ENCODE assay signal across 10 cellular contexts in genomic region chr22:17157714-17158113, GRCh38. TPM values are rescaled to one million over a fixed set of nuclear protein-coding genes. Genes with fewer than 3 reads are reported as not detected.
A peak's percentile ranks its signal among the peaks of the same experiment; 100 is the strongest.
DNase-seq lines count a peak whose midpoint lies in the region; ATAC-seq, FAIRE-seq and TF ChIP-seq lines count a peak whose summit lies in the region.
"Had no signal": no experiment of that assay in that cellular context is flagged by ENCODE, and none has a peak within 500 bp of the region (broad histone marks: within the 10 kb centered on the region; RNA-seq: fewer than 3 reads in every experiment).

No MANE protein-coding gene starts in this region.

- DNase-seq in SK-N-SH: no peak
- DNase-seq in PC-3: no peak
- DNase-seq in endodermal cell: no peak
- no peak for DNase-seq in gastrocnemius medialis
- no peak for DNase-seq in NCI-H1048 (lab: John Stamatoyannopoulos, UW)
- DNase-seq in pancreas: no peak
- no peak for DNase-seq in NCI-H1694 (lab: John Stamatoyannopoulos, UW)
- DNase-seq: 8988T, NCI-H1092 treated with DMSO at 0.1 percent for 48 hours had no signal

- no peak for FAIRE-seq in pancreas (lab: Jason Lieb, UNC)

- intact Hi-C loops in PC-3 (cut with micrococcal nuclease) (loop anchor here (1.0 kb wide), 1 partner anchor 45 kb away; no protein-coding TSS in a partner anchor), gastrocnemius medialis (cut with DNase I; ENCODE audit: low total_unique reads) (loop anchor here (5.0 kb wide), 2 partner anchors 35 to 210 kb away; partner anchors contain the start of genes CECR2 and TMEM121B), pancreas (cut with DNase I) (no loop called here)

- WGBS in SK-N-SH (ENCODE audit: low lambda C conversion rate): 98% methylated on average over 3 of the region's 3 CpGs
- 89 to 95% methylated on average over 2 to 3 of the region's 3 CpGs for WGBS in endodermal cell (ENCODE audit: insufficient coverage in 1 of 2, insufficient read length in 1 of 2), 2 experiments
- 76 to 86% methylated on average over 3 of the region's 3 CpGs for WGBS in pancreas, 2 donors

- H3K36me3 ChIP-seq in SK-N-SH (replicated peaks in 1 of 2; ENCODE audit: control insufficient read depth in 1 of 2, insufficient read depth in 2 of 2, low read length in 1 of 2) (no peaks in the 10 kb centered on the region), PC-3 (ENCODE audit: low read depth, low read length) (no peaks in the 10 kb centered on the region), endodermal cell (ENCODE audit: control insufficient read depth, insufficient read depth, low read length) (peaks cover 7% of the 10 kb centered on the region), gastrocnemius medialis (no peaks in the 10 kb centered on the region), pancreas (no peaks in the 10 kb centered on the region)

- H3K27me3 Mint-ChIP-seq in endodermal cell (ENCODE audit: insufficient read depth): no peaks in the 10 kb centered on the region

- H3K36me3 Mint-ChIP-seq in endodermal cell (ENCODE audit: low read depth): peaks cover 2% of the 10 kb centered on the region

- H3K9me3 Mint-ChIP-seq in endodermal cell: no peaks in the 10 kb centered on the region

- in situ Hi-C loops in gastrocnemius medialis (cut with MboI; ENCODE audit: low sequenced_read_pairs in 4 of 4): loop anchor here in 3 of 4 donors (10.0 to 25.0 kb wide), 3 partner anchors 83 to 480 kb away; partner anchors contain the start of genes ATP6V1E1 (in 1 of the 3) and BCL2L13 (in 1 of the 3)

- H3K27ac Mint-ChIP-seq in endodermal cell: no peak overlapping the region

- H3K27me3 ChIP-seq in SK-N-SH (ENCODE audit: insufficient read depth) (no peaks in the 10 kb centered on the region), PC-3 (ENCODE audit: low read length) (no peaks in the 10 kb centered on the region), endodermal cell (ENCODE audit: control insufficient read depth, insufficient read depth, low read length, poor library complexity, severe bottlenecking) (no peaks in the 10 kb centered on the region), gastrocnemius medialis (no peaks in the 10 kb centered on the region), pancreas (no peaks in the 10 kb centered on the region)

- H3K27ac ChIP-seq in SK-N-SH (ENCODE audit: low read depth in 2 of 2, low read length in 1 of 2) (no peak overlapping the region; a peak in 1 of 4 replicates), PC-3 (ENCODE audit: low read length) (no peak overlapping the region), endodermal cell (ENCODE audit: low read depth, low read length) (no peak overlapping the region), gastrocnemius medialis (peak overlapping the region; percentile 91 to 94 (median 91)), pancreas (no peak overlapping the region)

- no peak overlapping the region for H2AFZ ChIP-seq in SK-N-SH (ENCODE audit: low read depth)
- H2AFZ ChIP-seq in PC-3 (ENCODE audit: low read length): no peak overlapping the region

- H3K9me3 ChIP-seq in SK-N-SH (no peaks in the 10 kb centered on the region), PC-3 (ENCODE audit: low read length) (no peaks in the 10 kb centered on the region), endodermal cell (ENCODE audit: control insufficient read depth, low read length) (no peaks in the 10 kb centered on the region), gastrocnemius medialis (no peaks in the 10 kb centered on the region), pancreas (no peaks in the 10 kb centered on the region)

- H3F3A ChIP-seq in SK-N-SH (replicated peaks; ENCODE audit: insufficient read depth): peaks cover 6% of the 10 kb centered on the region
- H3F3A ChIP-seq in PC-3 (ENCODE audit: low read length, unreplicated experiment): no peaks in the 10 kb centered on the region

- H3K79me2 ChIP-seq in SK-N-SH (ENCODE audit: insufficient read depth) (peaks cover 61% of the 10 kb centered on the region), PC-3 (ENCODE audit: low read length) (peaks cover 53% of the 10 kb centered on the region)

- no peak for TF ChIP-seq RAD21 in SK-N-SH (IDR thresholded peaks at IDR 0.05; ENCODE audit: low read length)

- H3K4me2 ChIP-seq in SK-N-SH: peak overlapping the region; percentile 93
- H3K4me2 ChIP-seq in PC-3 (ENCODE audit: low read length): peak overlapping the region; percentile 93

- CTCF ChIA-PET in SK-N-SH (lab: Yijun Ruan, JAX) (interaction anchor here (1.3 to 7.5 kb wide), 3 partner anchors 14 to 344 kb away, joined by 3 to 96 read pairs (median 9); no protein-coding TSS in a partner anchor), PC-3 (lab: Charles Lee) (interaction anchor here (0.6 to 1.2 kb wide), 2 partner anchors 14 to 45 kb away, joined by 3 read pairs; no protein-coding TSS in a partner anchor)

- peak overlapping the region; percentile 69 for H3K4me3 Mint-ChIP-seq in endodermal cell

- TF ChIP-seq POLR2A in gastrocnemius medialis (IDR thresholded peaks at IDR 0.05): no peak

- TSS peak; percentile 50 for BruUV-seq in PC-3 (replicated peaks; lab: Mats Ljungman, UMichigan)

- no peak for ATAC-seq in SK-N-SH treated with all-trans-retinoic acid at 6 μM for 48 hours
- no peak for ATAC-seq in PC-3
- ATAC-seq in gastrocnemius medialis: no peak
- ATAC-seq in pancreas: no peak

- TF ChIP-seq CTCF in SK-N-SH (IDR thresholded peaks at IDR 0.05): no peak
- TF ChIP-seq CTCF in PC-3 (conservative IDR thresholded peaks at IDR 0.05; ENCODE audit: low read depth, low read length): no peak
- no peak for TF ChIP-seq CTCF in endodermal cell (conservative IDR thresholded peaks at IDR 0.05)
- TF ChIP-seq CTCF in gastrocnemius medialis (IDR thresholded peaks at IDR 0.05 in 4 of 5, conservative IDR thresholded peaks at IDR 0.05 in 1 of 5): no peak
- TF ChIP-seq CTCF in pancreas (IDR thresholded peaks at IDR 0.05): no peak

- H3K9me2 ChIP-seq in SK-N-SH (no peaks in the 10 kb centered on the region), PC-3 (replicated peaks; ENCODE audit: low read length) (no peaks in the 10 kb centered on the region)

- peaks cover 8% of the 10 kb centered on the region for H3K4me1 Mint-ChIP-seq in endodermal cell

- peaks cover 26% of the 10 kb centered on the region for H4K20me1 ChIP-seq in SK-N-SH (ENCODE audit: insufficient read depth)
- peaks cover 5% of the 10 kb centered on the region; the same call in 1 of the 2 replicates for H4K20me1 ChIP-seq in PC-3 (ENCODE audit: low read length)

- H3K4me3 ChIP-seq in SK-N-SH (ENCODE audit: low read depth in 2 of 2, low read length in 1 of 2) (peak overlapping the region in 1 of 2 experiments; percentile 90; a peak in 3 of 4 replicates), PC-3 (ENCODE audit: low read length) (peak overlapping the region; percentile 83), endodermal cell (ENCODE audit: low read length) (peak overlapping the region; percentile 86), gastrocnemius medialis (peak overlapping the region in 3 of 4 donors; percentile 73 to 90 (median 88)), pancreas (peak overlapping the region in 2 of 4 donors; percentile 59 to 90)

- POLR2A ChIA-PET in SK-N-SH (lab: Yijun Ruan, JAX): interaction anchor here (1.4 kb wide), 1 partner anchor 14 kb away, joined by 6 read pairs; no protein-coding TSS in a partner anchor
- POLR2A ChIA-PET in PC-3 (lab: Charles Lee; ENCODE audit: unreplicated experiment): interaction anchor here (0.6 kb wide), 1 partner anchor 992 kb away, joined by 21 read pairs; no protein-coding TSS in a partner anchor

- no peak for TF ChIP-seq EP300 in SK-N-SH (IDR thresholded peaks at IDR 0.05; ENCODE audit: borderline replicate concordance in 1 of 2, low read depth in 1 of 2, low read length in 1 of 2)

- H3K4me1 ChIP-seq in SK-N-SH (ENCODE audit: control insufficient read depth in 1 of 2, insufficient read depth in 2 of 2, low read depth in 1 of 2, low read length in 1 of 2) (peaks cover 0 to 9% of the 10 kb centered on the region in 2 experiments; a peak in 1 of 4 replicates), PC-3 (ENCODE audit: insufficient read depth, low read length) (peaks cover 16% of the 10 kb centered on the region), endodermal cell (ENCODE audit: control insufficient read depth, insufficient read depth, low read length) (no peaks in the 10 kb centered on the region), gastrocnemius medialis (peaks cover 35 to 44% of the 10 kb centered on the region in 2 donors), pancreas (peaks cover 8 to 23% (median 8%) of the 10 kb centered on the region in 3 donors)

- no peak overlapping the region for H3K9ac ChIP-seq in SK-N-SH
- no peak overlapping the region; the same call in 1 of the 2 replicates for H3K9ac ChIP-seq in PC-3 (ENCODE audit: low read length)
- H3K9ac ChIP-seq in endodermal cell (ENCODE audit: extremely low read depth, low read length, poor library complexity, severe bottlenecking): no peak overlapping the region

TF ChIP-seq in SK-N-SH, 30 proteins besides CTCF, POLR2A, EP300 and RAD21 (continues in another document):
- TF ChIP-seq RCOR1 (IDR thresholded peaks at IDR 0.05; ENCODE audit: low read length): no peak
- TF ChIP-seq YY1 (IDR thresholded peaks at IDR 0.05; ENCODE audit: low read depth): no peak
- no peak for TF ChIP-seq TEAD4 (IDR thresholded peaks at IDR 0.05; ENCODE audit: borderline replicate concordance, insufficient read depth)

TF ChIP-seq in SK-N-SH treated with all-trans-retinoic acid at 6 μM for 48 hours, 23 proteins besides CTCF, POLR2A, EP300 and RAD21 (continues in another document):
- no peak for TF ChIP-seq RARB (CRISPR knock-in tag; IDR thresholded peaks at IDR 0.05)

RNA-seq across cellular contexts. Expression of gene HDHD5, which starts 1.4 kb away (rescaled TPM):
- 43.3 and 45.4 TPM in 2 replicates for polyA plus RNA-seq in SK-N-SH (2012; rRNA removed)
- polyA plus RNA-seq in SK-N-SH (2012; cell fraction: cytosol; rRNA removed): 25.1 and 35.6 TPM in 2 replicates
- 55.7 and 61.2 TPM in 2 replicates for polyA plus RNA-seq in SK-N-SH (2012; cell fraction: nucleus; rRNA removed)
- 57.3 and 62.9 TPM in 2 replicates for total RNA-seq in PC-3 (2014; rRNA removed)
- 10 to 100 TPM; 39.4 to 53.0 TPM for total RNA-seq in endodermal cell
- polyA plus RNA-seq in endodermal cell (2013, experiment 1 of 2): 40.5 TPM
- 36.8 TPM for polyA plus RNA-seq in endodermal cell (2013, experiment 2 of 2)
- total RNA-seq in gastrocnemius medialis: 10 to 100 TPM; 32.0 to 38.5 (median 35.1) TPM
- total RNA-seq in pancreas: 10 to 100 TPM; 10.5 to 17.1 (median 16.8) TPM
- 10 to 100 TPM; 22.4 to 43.6 TPM for polyA plus RNA-seq in pancreas

RNA-seq across cellular contexts. Expression of gene TMEM121B, which starts 36.6 kb away (rescaled TPM):
- polyA plus RNA-seq in SK-N-SH (2012; rRNA removed): 0.08 and 0.13 TPM in 2 replicates
- 0.12 and 0.21 TPM in 2 replicates for polyA plus RNA-seq in SK-N-SH (2012; cell fraction: cytosol; rRNA removed)
- polyA plus RNA-seq in SK-N-SH (2012; cell fraction: nucleus; rRNA removed): 0.36 and 0.63 TPM in 2 replicates
- total RNA-seq in PC-3 (2014; rRNA removed): 0.11 and 0.12 TPM in 2 replicates
- total RNA-seq in endodermal cell: 10 to 100 TPM in 1 of 2 donors, 1 to 10 TPM in 1; 8.9 to 10.9 TPM
- polyA plus RNA-seq in endodermal cell (2013, experiment 1 of 2): 9.9 TPM
- polyA plus RNA-seq in endodermal cell (2013, experiment 2 of 2): 7.9 TPM
- total RNA-seq in gastrocnemius medialis: under 1 TPM; 0.17 to 0.29 (median 0.24) TPM
- under 1 TPM; 0.43 to 1.00 (median 0.60) TPM for total RNA-seq in pancreas
- polyA plus RNA-seq in pancreas: under 1 TPM; 0.23 to 0.73 TPM

Comparison
In these comparisons a context has a peak if more than half of its experiments do, and no peak if none do; other contexts are left out.
1. H3K27ac ChIP-seq: peak in gastrocnemius medialis (4 of 4); none in SK-N-SH (0 of 2), PC-3 (single experiment), endodermal cell (single experiment) and pancreas (0 of 4).
2. intact Hi-C loops: an anchor here in PC-3 (1.0 kb wide) and gastrocnemius medialis (5.0 kb wide); none called in pancreas.